8 cellular contexts compared by ENCODE assay signal in genomic region chrX:107000013-107000515, GRCh38. TPM values are rescaled to one million over a fixed set of nuclear protein-coding genes. Genes with fewer than 3 reads are reported as not detected.
A peak's percentile ranks its signal among the peaks of the same experiment; 100 is the strongest.
DNase-seq lines count a peak whose midpoint lies in the region; ATAC-seq and TF ChIP-seq lines count a peak whose summit lies in the region.

Gene MORC4 (minus strand): TSS chrX:107000212. CDS start chrX:106999969, 243 bp downstream.

- H3K36me3 ChIP-seq in SK-N-MC (ENCODE audit: insufficient read depth, low read length) (no peaks in the 10 kb centered on the region), osteoblast (ENCODE audit: insufficient read depth, low read length) (no peaks in the 10 kb centered on the region), thoracic aorta (no peaks in the 10 kb centered on the region)

- peaks cover 10% of the 10 kb centered on the region for H3K27me3 ChIP-seq in osteoblast (ENCODE audit: insufficient read depth, low read length)
- no peaks in the 10 kb centered on the region for H3K27me3 ChIP-seq in thoracic aorta (replicated peaks; ENCODE audit: insufficient read depth)

- H3K27ac ChIP-seq in SK-N-MC = no peak within 1 kb of the TSS
- H3K27ac ChIP-seq in osteoblast (ENCODE audit: low read depth, low read length) = peak within 1 kb of the TSS; percentile 37
- peak within 1 kb of the TSS; percentile 38 to 55 for H3K27ac ChIP-seq in thoracic aorta

- POLR2A ChIA-PET in activated naive CD8-positive, alpha-beta T cell treated with anti-CD3 and anti-CD28 coated beads, Interleukin-2, amount 10 ng/mL, durations not matched to agents 7 days and 5 days (lab: Charles Lee) = interaction anchor here (1.3 kb wide), 1 partner anchor 628 kb away, joined by 5 read pairs; the partner anchor contains the start of gene PRPS1

- peaks cover 7% of the 10 kb centered on the region for H3K4me1 ChIP-seq in osteoblast (ENCODE audit: insufficient read depth, low read length)
- H3K4me1 ChIP-seq in thoracic aorta (ENCODE audit: control insufficient read depth in 1 of 2, low read depth in 2 of 2) = peaks cover 0 to 6% of the 10 kb centered on the region in 2 donors

- H3K9ac ChIP-seq in SK-N-MC (ENCODE audit: insufficient read length) = peak within 1 kb of the TSS; percentile 45

- DNase-seq in D341Med (ENCODE audit: low spot score) (peak; percentile 80), LNCaP clone FGC (ENCODE audit: low read depth) (peak; percentile 76), SK-N-MC (ENCODE audit: low read depth, low spot score) (no peak), head of caudate nucleus (peak; percentile 59 to 91 (median 79)), osteoblast (ENCODE audit: insufficient read length, low spot score, missing footprints) (peak; percentile 87), thoracic aorta (ENCODE audit: low spot score) (peak; percentile 18)
- DNase-seq in activated naive CD8-positive, alpha-beta T cell treated with anti-CD3 and anti-CD28 coated beads, Interleukin-2, amount 10 ng/mL, durations not matched to agents 7 days and 5 days = peak; percentile 51

- H3K4me3 Mint-ChIP-seq in activated naive CD8-positive, alpha-beta T cell treated with anti-CD3 and anti-CD28 coated beads, Interleukin-2, amount 10 ng/mL, durations not matched to agents 7 days and 5 days = peak within 1 kb of the TSS; percentile 83

- peak within 1 kb of the TSS; percentile 82 for H3K4me2 ChIP-seq in osteoblast (ENCODE audit: insufficient read depth, low read length)

- ATAC-seq in GM21723 (IDR thresholded peaks at IDR 0.05; ENCODE audit: unreplicated experiment) = peak; percentile 85
- peak; percentile 84 for ATAC-seq in activated naive CD8-positive, alpha-beta T cell treated with anti-CD3 and anti-CD28 coated beads, Interleukin-2, amount 10 ng/mL, durations not matched to agents 7 days and 5 days (ENCODE audit: low read depth)
- peak; percentile 55 for ATAC-seq in thoracic aorta (ENCODE audit: insufficient number of reproducible peaks, low FRiP score, low read depth)

- peak within 1 kb of the TSS; percentile 52 for H2AFZ ChIP-seq in osteoblast (ENCODE audit: low read length)

- H4K20me1 ChIP-seq in osteoblast (ENCODE audit: insufficient read depth, low read length) = peaks cover 9% of the 10 kb centered on the region

- H3K36me3 Mint-ChIP-seq in activated naive CD8-positive, alpha-beta T cell treated with anti-CD3 and anti-CD28 coated beads, Interleukin-2, amount 10 ng/mL, durations not matched to agents 7 days and 5 days = no peaks in the 10 kb centered on the region

- H3K27me3 Mint-ChIP-seq in activated naive CD8-positive, alpha-beta T cell treated with anti-CD3 and anti-CD28 coated beads, Interleukin-2, amount 10 ng/mL, durations not matched to agents 7 days and 5 days = no peaks in the 10 kb centered on the region

- H3K4me1 Mint-ChIP-seq in activated naive CD8-positive, alpha-beta T cell treated with anti-CD3 and anti-CD28 coated beads, Interleukin-2, amount 10 ng/mL, durations not matched to agents 7 days and 5 days = peaks cover 8% of the 10 kb centered on the region

- TF ChIP-seq CTCF in LNCaP clone FGC (IDR thresholded peaks at IDR 0.05; ENCODE audit: control insufficient read depth, extremely low read depth, insufficient read depth) = no peak
- no peak for TF ChIP-seq CTCF in osteoblast (IDR thresholded peaks at IDR 0.05; ENCODE audit: extremely low read depth, low read depth, low read length)
- no peak for TF ChIP-seq CTCF in thoracic aorta (IDR thresholded peaks at IDR 0.05)

- H3K9me3 Mint-ChIP-seq in activated naive CD8-positive, alpha-beta T cell treated with anti-CD3 and anti-CD28 coated beads, Interleukin-2, amount 10 ng/mL, durations not matched to agents 7 days and 5 days = no peaks in the 10 kb centered on the region

- H3K27ac Mint-ChIP-seq in activated naive CD8-positive, alpha-beta T cell treated with anti-CD3 and anti-CD28 coated beads, Interleukin-2, amount 10 ng/mL, durations not matched to agents 7 days and 5 days = no peak within 1 kb of the TSS

- no peaks in the 10 kb centered on the region for H3K9me3 ChIP-seq in SK-N-MC (ENCODE audit: low read depth, low read length)
- H3K9me3 ChIP-seq in osteoblast (ENCODE audit: low read depth, low read length) = no peaks in the 10 kb centered on the region
- H3K9me3 ChIP-seq in thoracic aorta = no peaks in the 10 kb centered on the region

- H3K4me3 ChIP-seq in LNCaP clone FGC (ENCODE audit: low read depth, low read length) (peak within 1 kb of the TSS; percentile 68), SK-N-MC (peak within 1 kb of the TSS; percentile 78), osteoblast (ENCODE audit: insufficient read depth, low read length) (peak within 1 kb of the TSS; percentile 72), thoracic aorta (peak within 1 kb of the TSS; percentile 82)

- intact Hi-C loops in head of caudate nucleus (cut with DNase I) = no loop called here

- H3K79me2 ChIP-seq in osteoblast (ENCODE audit: insufficient read depth, low read length) = peaks cover 33% of the 10 kb centered on the region

RNA-seq across cellular contexts. Expression of gene MORC4, which starts in this region (rescaled TPM):
- total RNA-seq in activated naive CD8-positive, alpha-beta T cell treated with anti-CD3 and anti-CD28 coated beads, Interleukin-2, amount 10 ng/mL, durations not matched to agents 7 days and 5 days = 1 to 10 TPM; 7.7 to 8.6 TPM
- total RNA-seq in osteoblast (39.8 and 47.1 TPM in 2 replicates), thoracic aorta (10 to 100 TPM; 10.4 to 28.4 TPM)
